ENCODE assay signal across 9 cellular contexts in the genomic region with DNA sequence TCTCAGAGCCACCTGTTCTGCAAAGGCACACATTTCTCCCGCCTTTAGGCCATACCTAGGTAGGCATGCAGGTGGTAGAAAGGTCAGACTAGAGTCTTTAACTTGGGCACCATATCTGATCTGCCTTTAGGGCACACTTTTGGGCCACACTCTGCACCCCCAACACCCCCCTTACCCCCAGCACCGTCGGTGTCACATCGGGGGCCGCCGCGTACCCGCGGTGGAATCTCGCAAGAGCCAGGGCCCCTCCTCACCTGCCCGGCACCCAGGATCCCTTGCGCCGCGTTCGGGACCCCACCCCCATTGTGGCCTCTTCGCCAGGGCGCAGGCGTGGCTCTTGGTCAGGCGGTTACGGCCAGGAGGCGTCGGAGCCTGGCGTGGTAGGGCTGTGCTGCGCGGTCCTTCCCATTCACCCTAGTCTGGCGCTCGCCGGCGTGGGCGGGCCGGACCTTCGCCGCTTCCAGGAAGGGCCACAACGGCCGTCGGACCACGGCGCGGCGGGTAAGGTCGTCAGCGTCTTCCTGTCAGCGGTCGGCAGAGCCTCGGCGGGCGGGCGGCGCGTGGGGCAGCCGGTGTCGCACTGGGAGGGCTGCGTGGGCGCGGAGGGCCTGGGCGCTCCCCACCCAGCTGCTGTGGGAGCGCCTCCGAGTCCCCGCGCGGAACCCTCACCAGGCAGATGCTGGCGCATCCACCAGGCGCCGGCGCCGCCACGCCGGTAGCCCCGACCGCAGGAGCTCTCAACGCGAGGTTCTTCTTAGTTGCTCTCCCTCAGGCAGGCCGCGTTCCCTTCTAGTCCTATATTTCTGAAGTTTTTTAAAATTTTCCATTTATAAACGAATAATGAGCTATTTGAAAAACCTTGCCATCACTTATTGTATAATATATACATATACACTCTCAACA. TPM values are rescaled to one million over a fixed set of nuclear protein-coding genes. Genes with fewer than 3 reads are reported as not detected.
DNase-seq lines count a peak whose midpoint lies in the region; ATAC-seq and TF ChIP-seq lines count a peak whose summit lies in the region.
"Had no signal": no experiment of that assay in that cellular context is flagged by ENCODE, and none has a peak within 500 bp of the region (broad histone marks: within the 10 kb centered on the region; RNA-seq: fewer than 3 reads in every experiment).

Gene DNAH14, plus strand, starts transcription at position 341 of the 903 bp plus-strand sequence. CDS start 23,028 bp downstream, outside the sequence.

- peak within 1 kb of the TSS; percentile 53 to 78 for H3K27ac ChIP-seq in left lung

- peaks cover 4% of the 10 kb centered on the region for H3K36me3 Mint-ChIP-seq in stimulated activated naive CD8-positive, alpha-beta T cell treated with anti-CD3 and anti-CD28 coated beads, Interleukin-15, Interleukin-2, amounts not matched to agents 100 ng/mL and 50 ng/mL, for 24 hours (ENCODE audit: low read depth)

- H3K27me3 ChIP-seq in BE2C (no peaks in the 10 kb centered on the region), Loucy (ENCODE audit: insufficient read depth, low read length, poor library complexity, severe bottlenecking) (no peaks in the 10 kb centered on the region), left lung (peaks cover 0 to 19% of the 10 kb centered on the region in 2 donors)

- H3K4me1 ChIP-seq in BE2C, result no peaks in the 10 kb centered on the region
- H3K4me1 ChIP-seq in Loucy (ENCODE audit: insufficient read depth, low read length, poor library complexity, severe bottlenecking), result peaks cover 5% of the 10 kb centered on the region
- H3K4me1 ChIP-seq in left lung, result no peaks in the 10 kb centered on the region

- H4K20me1 ChIP-seq in Loucy (ENCODE audit: insufficient read depth, low read length, poor library complexity, severe bottlenecking), result no peaks in the 10 kb centered on the region

- H3K4me2 ChIP-seq in Loucy (ENCODE audit: low read depth, low read length, poor library complexity, severe bottlenecking), result peak within 1 kb of the TSS; percentile 86

- peaks cover 21% of the 10 kb centered on the region for H3K9me3 Mint-ChIP-seq in stimulated activated naive CD8-positive, alpha-beta T cell treated with anti-CD3 and anti-CD28 coated beads, Interleukin-15, Interleukin-2, amounts not matched to agents 100 ng/mL and 50 ng/mL, for 24 hours

- peak; percentile 87 for DNase-seq in BE2C
- peak; percentile 55 for DNase-seq in SK-N-DZ (ENCODE audit: low spot score)
- DNase-seq in dermis blood vessel endothelial cell, result peak; percentile 78
- DNase-seq in left lung, result peak; percentile 86 to 94
- no peak for DNase-seq in NCI-H446 (lab: John Stamatoyannopoulos, UW)

- TF ChIP-seq CTCF in BE2C (IDR thresholded peaks at IDR 0.05; ENCODE audit: low read depth, low read length), result no peak
- no peak for TF ChIP-seq CTCF in Loucy (conservative IDR thresholded peaks at IDR 0.05; ENCODE audit: low read length)
- no peak for TF ChIP-seq CTCF in left lung (IDR thresholded peaks at IDR 0.05)

- H2AFZ ChIP-seq in Loucy (ENCODE audit: low read length), result peak within 1 kb of the TSS; percentile 91

- H3K36me3 ChIP-seq in BE2C (no peaks in the 10 kb centered on the region), Loucy (ENCODE audit: insufficient read depth, low read length) (no peaks in the 10 kb centered on the region), left lung (no peaks in the 10 kb centered on the region)

- H3K27ac Mint-ChIP-seq in stimulated activated naive CD8-positive, alpha-beta T cell treated with anti-CD3 and anti-CD28 coated beads, Interleukin-15, Interleukin-2, amounts not matched to agents 100 ng/mL and 50 ng/mL, for 24 hours, result no peak within 1 kb of the TSS
- H3K27ac Mint-ChIP-seq: IgD-negative memory B cell had no signal

- H3K4me3 Mint-ChIP-seq in stimulated activated naive CD8-positive, alpha-beta T cell treated with anti-CD3 and anti-CD28 coated beads, Interleukin-15, Interleukin-2, amounts not matched to agents 100 ng/mL and 50 ng/mL, for 24 hours, result peak within 1 kb of the TSS; percentile 53

- H3K4me1 Mint-ChIP-seq in stimulated activated naive CD8-positive, alpha-beta T cell treated with anti-CD3 and anti-CD28 coated beads, Interleukin-15, Interleukin-2, amounts not matched to agents 100 ng/mL and 50 ng/mL, for 24 hours (ENCODE audit: low read depth), result no peaks in the 10 kb centered on the region

- H3K9me2 ChIP-seq in Loucy (replicated peaks; ENCODE audit: low read depth, low read length), result no peaks in the 10 kb centered on the region

- peaks cover 23% of the 10 kb centered on the region for H3K79me2 ChIP-seq in Loucy (ENCODE audit: insufficient read depth, low read length)

- H3K27me3 Mint-ChIP-seq in stimulated activated naive CD8-positive, alpha-beta T cell treated with anti-CD3 and anti-CD28 coated beads, Interleukin-15, Interleukin-2, amounts not matched to agents 100 ng/mL and 50 ng/mL, for 24 hours, result peaks cover 36% of the 10 kb centered on the region

- no peaks in the 10 kb centered on the region; the same call in 1 of the 2 replicates for H3F3A ChIP-seq in Loucy (ENCODE audit: low read depth)

- ATAC-seq in GM18909 (IDR thresholded peaks at IDR 0.05; ENCODE audit: poor library complexity, unreplicated experiment), result peak; percentile 84
- peak; percentile 99 for ATAC-seq in left lung

- H3K9me3 ChIP-seq in BE2C, result no peaks in the 10 kb centered on the region
- H3K9me3 ChIP-seq in Loucy (ENCODE audit: insufficient read depth, low read depth, low read length), result peaks cover 31% of the 10 kb centered on the region
- peaks cover 0 to 26% of the 10 kb centered on the region in 2 donors for H3K9me3 ChIP-seq in left lung

- H3K4me3 ChIP-seq in BE2C (ENCODE audit: low read depth, low read length) (peak within 1 kb of the TSS; percentile 65), Loucy (ENCODE audit: low read length, poor library complexity, severe bottlenecking) (peak within 1 kb of the TSS; percentile 71), left lung (peak within 1 kb of the TSS; percentile 46 to 49)

- intact Hi-C loops in left lung (cut with DNase I), result no loop called here

- H3K9ac ChIP-seq in Loucy (ENCODE audit: low read depth, low read length, poor library complexity, severe bottlenecking), result peak within 1 kb of the TSS; percentile 74

RNA-seq across cellular contexts. Expression of gene DNAH14, which starts in this region (rescaled TPM):
- polyA plus RNA-seq in BE2C (2012; ENCODE audit: insufficient read depth, insufficient read length, low read depth), result 9.7 TPM
- polyA plus RNA-seq in SK-N-DZ (2014; cell fraction: cytosol; rRNA removed), result 23.3 and 29.2 TPM in 2 replicates
- polyA plus RNA-seq in SK-N-DZ (2014; cell fraction: nucleus; rRNA removed), result 52.9 and 64.0 TPM in 2 replicates
- total RNA-seq in dermis blood vessel endothelial cell (9.2 and 9.5 TPM in 2 replicates), left lung (10 to 100 TPM; 14.2 to 15.2 TPM)

Comparison
In these comparisons a context has a peak if more than half of its experiments do, and no peak if none do; other contexts are left out.
1. DNase-seq: peak in BE2C (single experiment), SK-N-DZ (single experiment), dermis blood vessel endothelial cell (single experiment) and left lung (2 of 2); none in NCI-H446 (0 of 2).
2. Peak in every context shown above with its lines, with median percentiles within 50 percentile points of each other: H3K4me3 ChIP-seq.